19 cellular contexts compared by ENCODE assay signal in genomic region chr20:59564171-59564570, GRCh38. TPM values are rescaled to one million over a fixed set of nuclear protein-coding genes. Genes with fewer than 3 reads are reported as not detected.
"Had no signal": no experiment of that assay in that cellular context is flagged by ENCODE, and none has a peak within 500 bp of the region (broad histone marks: within the 10 kb centered on the region; RNA-seq: fewer than 3 reads in every experiment).

No MANE protein-coding gene starts in this region.

- DNase-seq: activated CD4-positive, alpha-beta T cell treated with anti-CD3 and anti-CD28 coated beads, Interleukin-2, amount 50 U/mL, for 4 hours; activated naive CD8-positive, alpha-beta T cell treated with anti-CD3 and anti-CD28 coated beads, Interleukin-2, amount 10 ng/mL, durations not matched to agents 7 days and 5 days; amygdala; effector memory CD8-positive, alpha-beta T cell; foreskin fibroblast; hippocampal formation; spleen; stimulated activated CD4-positive, alpha-beta T cell treated with anti-CD3 and anti-CD28 coated beads, Interleukin-4, amount 100 ng/mL, for 4 hours; upper lobe of left lung had no signal

- H3K36me3 ChIP-seq: cardiac muscle cell, spleen, thoracic aorta, upper lobe of left lung had no signal

- ATAC-seq: effector memory CD8-positive, alpha-beta T cell; left lobe of liver; stimulated activated memory B cell treated with anti-CD40 and anti-IgM and Interleukin-4, amounts not matched to agents 10 μg/mL and 1 μg/mL and 100 μg/mL, for 72 hours had no signal

- H3K27ac ChIP-seq: cardiac muscle cell, spleen, thoracic aorta, upper lobe of left lung had no signal

- H3K27ac Mint-ChIP-seq: activated naive CD8-positive, alpha-beta T cell treated with anti-CD3 and anti-CD28 coated beads, Interleukin-2, amount 10 ng/mL, durations not matched to agents 7 days and 5 days; effector memory CD8-positive, alpha-beta T cell; nephron; stimulated activated memory B cell treated with anti-CD40 and anti-IgM and Interleukin-4, amounts not matched to agents 10 μg/mL and 1 μg/mL and 100 μg/mL, for 72 hours; T-helper 2 cell treated with Interferon-gamma antibody and Interleukin-4, amounts not matched to agents 5 μg/mL and 100 μg/mL, for 36 hours had no signal

- H3K9me3 Mint-ChIP-seq: activated naive CD8-positive, alpha-beta T cell treated with anti-CD3 and anti-CD28 coated beads, Interleukin-2, amount 10 ng/mL, durations not matched to agents 7 days and 5 days; effector memory CD8-positive, alpha-beta T cell; nephron; T-helper 2 cell treated with Interferon-gamma antibody and Interleukin-4, amounts not matched to agents 5 μg/mL and 100 μg/mL, for 36 hours had no signal

- H3K36me3 Mint-ChIP-seq: activated naive CD8-positive, alpha-beta T cell treated with anti-CD3 and anti-CD28 coated beads, Interleukin-2, amount 10 ng/mL, durations not matched to agents 7 days and 5 days; stimulated activated memory B cell treated with anti-CD40 and anti-IgM and Interleukin-4, amounts not matched to agents 10 μg/mL and 1 μg/mL and 100 μg/mL, for 72 hours had no signal

- H3K4me1 ChIP-seq: spleen, upper lobe of left lung had no signal

- H3K4me3 ChIP-seq: cardiac muscle cell, lung, spleen, thoracic aorta, upper lobe of left lung had no signal

- H3K4me3 Mint-ChIP-seq: activated naive CD8-positive, alpha-beta T cell treated with anti-CD3 and anti-CD28 coated beads, Interleukin-2, amount 10 ng/mL, durations not matched to agents 7 days and 5 days; effector memory CD8-positive, alpha-beta T cell; nephron; stimulated activated memory B cell treated with anti-CD40 and anti-IgM and Interleukin-4, amounts not matched to agents 10 μg/mL and 1 μg/mL and 100 μg/mL, for 72 hours; T-helper 2 cell treated with Interferon-gamma antibody and Interleukin-4, amounts not matched to agents 5 μg/mL and 100 μg/mL, for 36 hours had no signal

- H3K27me3 ChIP-seq: cardiac muscle cell, upper lobe of left lung had no signal

- H3K9me3 ChIP-seq: spleen, thoracic aorta, upper lobe of left lung had no signal

- H3K4me1 Mint-ChIP-seq: activated naive CD8-positive, alpha-beta T cell treated with anti-CD3 and anti-CD28 coated beads, Interleukin-2, amount 10 ng/mL, durations not matched to agents 7 days and 5 days; nephron; stimulated activated memory B cell treated with anti-CD40 and anti-IgM and Interleukin-4, amounts not matched to agents 10 μg/mL and 1 μg/mL and 100 μg/mL, for 72 hours had no signal

RNA-seq across cellular contexts. Expression of gene PHACTR3, which starts 40.2 kb away (rescaled TPM):
- total RNA-seq: activated CD8-positive, alpha-beta memory T cell treated with anti-CD3 and anti-CD28 coated beads for 36 hours; activated naive CD8-positive, alpha-beta T cell treated with anti-CD3 and anti-CD28 coated beads, Interleukin-2, amount 10 ng/mL, durations not matched to agents 7 days and 5 days; chondrocyte; glomerular endothelial cell; thoracic aorta had no signal
